17 cellular contexts compared by ENCODE assay signal in the genomic region with DNA sequence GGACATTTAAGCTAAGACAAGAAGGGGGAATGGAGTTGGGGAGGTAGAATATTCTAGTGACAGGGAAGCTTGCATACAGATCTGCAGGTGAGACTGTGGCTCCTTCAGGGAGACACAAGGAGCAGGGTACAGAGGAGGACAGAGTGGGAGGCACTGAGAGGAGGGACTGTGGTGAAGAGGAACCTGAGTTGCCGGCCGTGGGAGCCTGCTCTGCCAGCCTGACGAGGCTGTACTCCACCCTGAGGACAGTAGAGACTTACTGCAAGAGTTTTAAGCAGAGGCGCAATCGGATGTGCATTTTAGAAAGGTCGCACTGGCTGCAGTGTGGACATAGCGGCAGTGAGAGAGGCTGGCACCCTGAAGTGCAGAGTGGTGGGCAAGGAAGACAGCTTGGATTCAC.
"Had no signal": no experiment of that assay in that cellular context is flagged by ENCODE, and none has a peak within 500 bp of the region (broad histone marks: within the 10 kb centered on the region; RNA-seq: fewer than 3 reads in every experiment).

No MANE protein-coding gene starts in this region.

- DNase-seq: central memory CD4-positive, alpha-beta T cell; cortex of kidney; dorsolateral prefrontal cortex; effector CD8-positive, alpha-beta T cell; foreskin fibroblast; left colon; left ventricle myocardium superior; natural killer cell; posterior cingulate gyrus; stimulated activated CD4-positive, alpha-beta T cell treated with anti-CD3 and anti-CD28 coated beads, Interleukin-4, amount 100 ng/mL, for 1 hour; stimulated activated CD8-positive, alpha-beta memory T cell treated with anti-CD3 and anti-CD28 coated beads, Interleukin-4, amount 100 ng/mL, for 48 hours; stimulated activated naive B cell treated with anti-CD40 and anti-IgM and Interleukin-4, amounts not matched to agents 10 μg/mL and 1 μg/mL and 100 μg/mL, for 72 hours; stimulated activated naive CD8-positive, alpha-beta T cell treated with anti-CD3 and anti-CD28 coated beads, Interleukin-15, amount 100 ng/mL, for 72 hours had no signal

- H3K4me1 Mint-ChIP-seq: natural killer cell; neural crest cell; stimulated activated naive CD8-positive, alpha-beta T cell treated with anti-CD3 and anti-CD28 coated beads, Interleukin-15, amount 100 ng/mL, for 72 hours had no signal

- H3K36me3 ChIP-seq: right atrium auricular region, thoracic aorta had no signal

- H3K27ac Mint-ChIP-seq: natural killer cell; stimulated activated naive B cell treated with anti-CD40 and anti-IgM and Interleukin-4, amounts not matched to agents 10 μg/mL and 1 μg/mL and 100 μg/mL, for 72 hours; stimulated activated naive CD8-positive, alpha-beta T cell treated with anti-CD3 and anti-CD28 coated beads, Interleukin-15, amount 100 ng/mL, for 72 hours had no signal

- H3K9me3 Mint-ChIP-seq: natural killer cell; neural crest cell; stimulated activated naive B cell treated with anti-CD40 and anti-IgM and Interleukin-4, amounts not matched to agents 10 μg/mL and 1 μg/mL and 100 μg/mL, for 72 hours; stimulated activated naive CD8-positive, alpha-beta T cell treated with anti-CD3 and anti-CD28 coated beads, Interleukin-15, amount 100 ng/mL, for 72 hours had no signal

- H3K4me3 ChIP-seq: dorsolateral prefrontal cortex, esophagus muscularis mucosa, right atrium auricular region, thoracic aorta had no signal

- H3K4me3 Mint-ChIP-seq: natural killer cell; neural crest cell; stimulated activated naive B cell treated with anti-CD40 and anti-IgM and Interleukin-4, amounts not matched to agents 10 μg/mL and 1 μg/mL and 100 μg/mL, for 72 hours; stimulated activated naive CD8-positive, alpha-beta T cell treated with anti-CD3 and anti-CD28 coated beads, Interleukin-15, amount 100 ng/mL, for 72 hours had no signal

- H3K27me3 ChIP-seq: dorsolateral prefrontal cortex, esophagus muscularis mucosa, right atrium auricular region had no signal

- H3K9me3 ChIP-seq: esophagus muscularis mucosa, right atrium auricular region, thoracic aorta had no signal

- H3K36me3 Mint-ChIP-seq: natural killer cell; stimulated activated naive B cell treated with anti-CD40 and anti-IgM and Interleukin-4, amounts not matched to agents 10 μg/mL and 1 μg/mL and 100 μg/mL, for 72 hours had no signal
